ENCODE assay signal across 17 cellular contexts in genomic region chr5:125154321-125154811, GRCh38.
A peak's percentile ranks its signal among the peaks of the same experiment; 100 is the strongest.
DNase-seq lines count a peak whose midpoint lies in the region; TF ChIP-seq lines count a peak whose summit lies in the region.
"Had no signal": no experiment of that assay in that cellular context is flagged by ENCODE, and none has a peak within 500 bp of the region (broad histone marks: within the 10 kb centered on the region; RNA-seq: fewer than 3 reads in every experiment).

No MANE protein-coding gene starts in this region.

- H3K4me3 Mint-ChIP-seq in chondrocyte (ENCODE audit: unreplicated experiment), result no peak overlapping the region
- H3K4me3 Mint-ChIP-seq in HFFc6, result no peak overlapping the region
- H3K4me3 Mint-ChIP-seq in activated CD4-positive, alpha-beta T cell treated with anti-CD3 and anti-CD28 coated beads, Interleukin-2, amount 10 ng/mL, durations not matched to agents 7 days and 5 days, result no peak overlapping the region

- POLR2A ChIA-PET in activated CD4-positive, alpha-beta T cell treated with anti-CD3 and anti-CD28 coated beads, Interleukin-2, amount 10 ng/mL, durations not matched to agents 7 days and 5 days (lab: Charles Lee), result no interaction called here

- H3K9me3 Mint-ChIP-seq in chondrocyte (ENCODE audit: low read depth) (no peaks in the 10 kb centered on the region), HFFc6 (no peaks in the 10 kb centered on the region)
- H3K9me3 Mint-ChIP-seq in activated CD4-positive, alpha-beta T cell treated with anti-CD3 and anti-CD28 coated beads, Interleukin-2, amount 10 ng/mL, durations not matched to agents 7 days and 5 days, result no peaks in the 10 kb centered on the region

- H3K4me1 Mint-ChIP-seq in chondrocyte (ENCODE audit: low read depth), result peaks cover 41% of the 10 kb centered on the region
- H3K4me1 Mint-ChIP-seq in HFFc6 (ENCODE audit: low read depth), result no peaks in the 10 kb centered on the region
- H3K4me1 Mint-ChIP-seq in activated CD4-positive, alpha-beta T cell treated with anti-CD3 and anti-CD28 coated beads, Interleukin-2, amount 10 ng/mL, durations not matched to agents 7 days and 5 days, result no peaks in the 10 kb centered on the region

- no peak overlapping the region for H3K4me3 ChIP-seq in fibroblast of villous mesenchyme (ENCODE audit: low read depth, low read length)
- H3K4me3 ChIP-seq: HAP-1, K562, PC-9, SK-N-MC had no signal

- CTCF ChIA-PET in activated CD4-positive, alpha-beta T cell treated with anti-CD3 and anti-CD28 coated beads, Interleukin-2, amount 10 ng/mL, durations not matched to agents 7 days and 5 days (lab: Charles Lee), result no interaction called here

- H3K27me3 Mint-ChIP-seq in chondrocyte (ENCODE audit: low read depth) (no peaks in the 10 kb centered on the region), HFFc6 (ENCODE audit: insufficient read depth) (peaks cover 15% of the 10 kb centered on the region; the same call in 1 of the 2 replicates)
- H3K27me3 Mint-ChIP-seq in activated CD4-positive, alpha-beta T cell treated with anti-CD3 and anti-CD28 coated beads, Interleukin-2, amount 10 ng/mL, durations not matched to agents 7 days and 5 days, result no peaks in the 10 kb centered on the region

- H3K36me3 Mint-ChIP-seq in chondrocyte (ENCODE audit: low read depth) (no peaks in the 10 kb centered on the region), HFFc6 (ENCODE audit: low read depth) (no peaks in the 10 kb centered on the region)
- no peaks in the 10 kb centered on the region for H3K36me3 Mint-ChIP-seq in activated CD4-positive, alpha-beta T cell treated with anti-CD3 and anti-CD28 coated beads, Interleukin-2, amount 10 ng/mL, durations not matched to agents 7 days and 5 days (ENCODE audit: low read depth)

- no peak for TF ChIP-seq CTCF in chondrocyte (IDR thresholded peaks at IDR 0.05)
- no peak for TF ChIP-seq CTCF in fibroblast of villous mesenchyme (IDR thresholded peaks at IDR 0.05; ENCODE audit: insufficient read depth, low read depth, low read length)
- TF ChIP-seq CTCF in HFFc6 (IDR thresholded peaks at IDR 0.05), result no peak

- DNase-seq in H4 (ENCODE audit: low spot score) (peak; percentile 15), chondrocyte (ENCODE audit: low spot score) (no peak), fibroblast of villous mesenchyme (ENCODE audit: low read depth) (peak; percentile 29), LoVo (ENCODE audit: low spot score) (no peak), foreskin melanocyte (no peak), HFFc6 (no peak)
- DNase-seq in activated CD4-positive, alpha-beta T cell treated with anti-CD3 and anti-CD28 coated beads, Interleukin-2, amount 10 ng/mL, durations not matched to agents 7 days and 5 days, result no peak
- DNase-seq: C1 segment of cervical spinal cord, DMS 273 treated with DMSO at 0.1 percent for 48 hours, NCI-H1092 treated with DMSO at 0.1 percent for 48 hours, NCI-H1694, NCI-H2107, NCI-H748 treated with DMSO at 0.1 percent for 48 hours, PC-9 had no signal

- H3K27ac Mint-ChIP-seq in chondrocyte (ENCODE audit: unreplicated experiment) (peak overlapping the region; percentile 65), HFFc6 (no peak overlapping the region)
- no peak overlapping the region for H3K27ac Mint-ChIP-seq in activated CD4-positive, alpha-beta T cell treated with anti-CD3 and anti-CD28 coated beads, Interleukin-2, amount 10 ng/mL, durations not matched to agents 7 days and 5 days

Comparison
In these comparisons a context has a peak if more than half of its experiments do, and no peak if none do; other contexts are left out.
1. DNase-seq: peak in H4 (single experiment) and fibroblast of villous mesenchyme (single experiment); none in chondrocyte (single experiment), LoVo (single experiment), foreskin melanocyte (single experiment), HFFc6 (single experiment) and activated CD4-positive, alpha-beta T cell treated with anti-CD3 and anti-CD28 coated beads, Interleukin-2, amount 10 ng/mL, durations not matched to agents 7 days and 5 days (single experiment).